Comparison of ENCODE assay signal across 13 cellular contexts in the genomic region with DNA sequence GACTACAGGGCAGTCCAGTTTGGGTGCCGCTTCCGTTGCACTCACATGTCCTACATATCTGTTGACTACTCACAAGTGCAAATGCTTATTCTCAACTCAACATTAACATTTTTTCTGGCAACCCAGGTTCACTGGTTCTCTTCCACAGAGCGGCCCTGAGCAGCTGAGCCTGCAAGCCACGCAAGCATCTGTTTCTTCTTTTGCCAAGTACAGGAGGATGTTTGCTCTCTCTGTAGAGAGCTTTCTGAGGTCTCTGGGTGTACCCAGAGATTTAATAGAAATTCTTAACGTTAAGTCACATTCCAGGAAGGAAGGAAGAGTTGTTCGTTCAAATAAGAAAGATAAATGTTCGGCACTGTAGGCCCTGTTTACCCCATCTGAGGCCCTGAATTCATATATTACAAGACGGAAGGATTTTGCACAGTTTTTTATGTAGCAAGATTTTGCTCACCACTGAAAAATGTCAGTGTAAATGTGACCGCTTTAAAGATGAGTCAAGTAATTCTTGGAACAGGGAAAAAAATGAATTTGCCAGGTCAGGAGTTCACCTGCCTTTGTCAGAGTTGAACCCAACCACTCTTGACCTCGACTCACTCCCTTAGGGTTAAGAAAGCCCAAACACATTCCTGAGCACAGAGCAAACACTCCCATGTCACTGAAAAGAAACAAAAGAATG.
DNase-seq lines count a peak whose midpoint lies in the region; ATAC-seq and TF ChIP-seq lines count a peak whose summit lies in the region.
"Had no signal": no experiment of that assay in that cellular context is flagged by ENCODE, and none has a peak within 500 bp of the region (broad histone marks: within the 10 kb centered on the region; RNA-seq: fewer than 3 reads in every experiment).

No MANE protein-coding gene starts in this region.

- no peaks in the 10 kb centered on the region for H3K4me1 ChIP-seq in rectal smooth muscle tissue (ENCODE audit: control insufficient read depth, insufficient read depth, low read length)

- DNase-seq in ELR (ENCODE audit: low read depth) (peak; percentile 87), fibroblast of gingiva (ENCODE audit: low read depth) (peak; percentile 56), DMS153 treated with DMSO at 0.1 percent for 48 hours (lab: John Stamatoyannopoulos, UW; ENCODE audit: unreplicated experiment) (no peak)
- DNase-seq: activated naive CD4-positive, alpha-beta T cell treated with anti-CD3 and anti-CD28 coated beads, Interleukin-2, amount 50 U/mL, for 16 hours; left ventricle myocardium inferior; MM.1S; right cardiac atrium; stimulated activated CD8-positive, alpha-beta memory T cell treated with anti-CD3 and anti-CD28 coated beads, Interleukin-4, amount 100 ng/mL, for 48 hours had no signal

- no peaks in the 10 kb centered on the region for H3K27me3 ChIP-seq in rectal smooth muscle tissue (ENCODE audit: control insufficient read depth, insufficient read depth, low read length)

- peak overlapping the region; percentile 69 for H3K27ac ChIP-seq in rectal smooth muscle tissue (ENCODE audit: low read depth, low read length)
- H3K27ac ChIP-seq: left ventricle myocardium inferior had no signal

- ATAC-seq in SK-N-SH treated with all-trans-retinoic acid at 6 μM for 48 hours (peak; percentile 70), GM21619 (IDR thresholded peaks at IDR 0.05; ENCODE audit: unreplicated experiment) (no peak), GM21786 (IDR thresholded peaks at IDR 0.05; ENCODE audit: unreplicated experiment) (no peak), GM21717 (IDR thresholded peaks at IDR 0.05; ENCODE audit: unreplicated experiment) (no peak)
- ATAC-seq: right cardiac atrium had no signal

- no peak overlapping the region for H3K9ac ChIP-seq in rectal smooth muscle tissue (ENCODE audit: low read length)

- H3K36me3 ChIP-seq in rectal smooth muscle tissue (ENCODE audit: control insufficient read depth, insufficient read depth, low read length) = peaks cover 2% of the 10 kb centered on the region

- H3K4me3 ChIP-seq in rectal smooth muscle tissue (ENCODE audit: low read length) = no peak overlapping the region
- H3K4me3 ChIP-seq: left ventricle myocardium inferior had no signal

TF ChIP-seq in SK-N-SH treated with all-trans-retinoic acid at 6 μM for 48 hours, 23 proteins besides CTCF, POLR2A, EP300 and RAD21:
- TF ChIP-seq ZC3H10 (CRISPR knock-in tag; IDR thresholded peaks at IDR 0.05) (no peak), TSHZ2 (CRISPR knock-in tag; IDR thresholded peaks at IDR 0.05) (no peak), PATZ1 (CRISPR knock-in tag; IDR thresholded peaks at IDR 0.05; ENCODE audit: borderline replicate concordance) (no peak), ZNF8 (CRISPR knock-in tag; IDR thresholded peaks at IDR 0.05) (no peak), OSR1 (CRISPR knock-in tag; IDR thresholded peaks at IDR 0.05) (no peak), GLIS3 (CRISPR knock-in tag; IDR thresholded peaks at IDR 0.05) (no peak), ISL1 (CRISPR knock-in tag; IDR thresholded peaks at IDR 0.05) (no peak), ZNF565 (CRISPR knock-in tag; conservative IDR thresholded peaks at IDR 0.05; ENCODE audit: low read depth) (no peak), SNAI2 (CRISPR knock-in tag; IDR thresholded peaks at IDR 0.05) (no peak), PPARA (CRISPR knock-in tag; IDR thresholded peaks at IDR 0.05; ENCODE audit: borderline replicate concordance) (no peak), BACH2 (CRISPR knock-in tag; IDR thresholded peaks at IDR 0.05; ENCODE audit: borderline replicate concordance) (no peak), POU6F1 (CRISPR knock-in tag; IDR thresholded peaks at IDR 0.05; ENCODE audit: borderline replicate concordance, low read depth) (no peak)
- TF ChIP-seq, protein P1, sequence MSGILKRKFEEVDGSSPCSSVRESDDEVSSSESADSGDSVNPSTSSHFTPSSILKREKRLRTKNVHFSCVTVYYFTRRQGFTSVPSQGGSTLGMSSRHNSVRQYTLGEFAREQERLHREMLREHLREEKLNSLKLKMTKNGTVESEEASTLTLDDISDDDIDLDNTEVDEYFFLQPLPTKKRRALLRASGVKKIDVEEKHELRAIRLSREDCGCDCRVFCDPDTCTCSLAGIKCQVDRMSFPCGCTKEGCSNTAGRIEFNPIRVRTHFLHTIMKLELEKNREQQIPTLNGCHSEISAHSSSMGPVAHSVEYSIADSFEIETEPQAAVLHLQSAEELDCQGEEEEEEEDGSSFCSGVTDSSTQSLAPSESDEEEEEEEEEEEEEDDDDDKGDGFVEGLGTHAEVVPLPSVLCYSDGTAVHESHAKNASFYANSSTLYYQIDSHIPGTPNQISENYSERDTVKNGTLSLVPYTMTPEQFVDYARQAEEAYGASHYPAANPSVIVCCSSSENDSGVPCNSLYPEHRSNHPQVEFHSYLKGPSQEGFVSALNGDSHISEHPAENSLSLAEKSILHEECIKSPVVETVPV (CRISPR knock-in tag; IDR thresholded peaks at IDR 0.05) = no peak
- TF ChIP-seq, protein P2, sequence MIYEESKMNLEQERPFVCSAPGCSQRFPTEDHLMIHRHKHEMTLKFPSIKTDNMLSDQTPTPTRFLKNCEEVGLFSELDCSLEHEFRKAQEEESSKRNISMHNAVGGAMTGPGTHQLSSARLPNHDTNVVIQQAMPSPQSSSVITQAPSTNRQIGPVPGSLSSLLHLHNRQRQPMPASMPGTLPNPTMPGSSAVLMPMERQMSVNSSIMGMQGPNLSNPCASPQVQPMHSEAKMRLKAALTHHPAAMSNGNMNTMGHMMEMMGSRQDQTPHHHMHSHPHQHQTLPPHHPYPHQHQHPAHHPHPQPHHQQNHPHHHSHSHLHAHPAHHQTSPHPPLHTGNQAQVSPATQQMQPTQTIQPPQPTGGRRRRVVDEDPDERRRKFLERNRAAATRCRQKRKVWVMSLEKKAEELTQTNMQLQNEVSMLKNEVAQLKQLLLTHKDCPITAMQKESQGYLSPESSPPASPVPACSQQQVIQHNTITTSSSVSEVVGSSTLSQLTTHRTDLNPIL (CRISPR knock-in tag; IDR thresholded peaks at IDR 0.05; ENCODE audit: low read depth) = no peak
